ENCODE assay signal across 8 cellular contexts in the genomic region with DNA sequence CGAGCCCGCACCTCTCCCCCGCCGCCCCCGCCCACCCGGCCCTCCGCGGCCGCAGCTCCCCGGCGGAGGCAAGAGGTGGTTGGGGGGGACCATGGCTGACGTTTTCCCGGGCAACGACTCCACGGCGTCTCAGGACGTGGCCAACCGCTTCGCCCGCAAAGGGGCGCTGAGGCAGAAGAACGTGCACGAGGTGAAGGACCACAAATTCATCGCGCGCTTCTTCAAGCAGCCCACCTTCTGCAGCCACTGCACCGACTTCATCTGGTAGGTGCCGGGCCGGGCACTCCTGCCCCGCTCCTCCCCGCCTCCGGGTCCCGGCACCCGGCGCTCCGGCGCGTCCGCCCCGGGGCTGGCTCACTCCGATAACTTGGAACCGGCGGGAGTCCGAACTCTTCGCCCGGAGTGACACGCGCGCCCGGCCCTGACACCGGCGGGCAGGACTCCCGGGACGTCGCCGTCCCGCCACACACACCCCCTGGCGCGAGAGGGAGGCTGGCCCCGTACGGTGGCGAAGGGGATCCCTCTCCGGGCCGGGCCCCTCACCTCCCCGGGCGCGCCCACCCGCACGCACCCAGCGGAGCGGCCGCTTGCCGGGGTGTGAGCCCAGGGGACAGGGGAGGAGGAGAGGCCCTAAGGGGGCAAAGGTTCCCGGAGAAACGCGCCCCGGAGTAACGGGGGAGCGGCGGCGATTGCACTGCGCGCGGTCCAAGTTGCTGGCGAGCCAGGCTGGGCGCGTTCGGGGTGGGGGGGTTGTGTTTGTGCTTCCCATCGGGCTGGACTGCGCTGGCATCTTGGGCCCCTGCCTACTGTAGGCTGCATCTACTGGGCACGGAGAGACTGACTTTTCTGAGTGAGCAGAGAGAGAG. TPM values are rescaled to one million over a fixed set of nuclear protein-coding genes. Genes with fewer than 3 reads are reported as not detected.
DNase-seq lines count a peak whose midpoint lies in the region; ATAC-seq, FAIRE-seq and TF ChIP-seq lines count a peak whose summit lies in the region.

No MANE protein-coding gene starts in this region.

- intact Hi-C loops in A673 (cut with micrococcal nuclease; ENCODE audit: unreplicated experiment) (loop anchor here (10.0 kb wide), 1 partner anchor 122 kb away; no protein-coding TSS in a partner anchor), adrenal gland (cut with DNase I) (no loop called here), left cardiac atrium (cut with DNase I) (loop anchor here in 1 of 2 donors (5.0 kb wide), 1 partner anchor 264 kb away; no protein-coding TSS in a partner anchor)

- H3K36me3 ChIP-seq in A673 (ENCODE audit: insufficient read depth, low read length, poor library complexity, severe bottlenecking) (no peaks in the 10 kb centered on the region), adrenal gland (replicated peaks in 1 of 2) (peaks cover 0 to 4% of the 10 kb centered on the region in 2 donors), parathyroid adenoma (ENCODE audit: control insufficient read depth, insufficient read depth, low read length) (no peaks in the 10 kb centered on the region)

- peak in 1 of 2 donors; percentile 58 for TF ChIP-seq POLR2A in adrenal gland (IDR thresholded peaks at IDR 0.05)

- WGBS in adrenal gland, 4 donors: 0 to 2% (median 1%) methylated on average over 6 to 91 of the region's 91 CpGs

- H3K9ac ChIP-seq in parathyroid adenoma: no peak overlapping the region

- H2AFZ ChIP-seq in parathyroid adenoma: peak overlapping the region; percentile 93

- no peak for TF ChIP-seq CTCF in A673 (conservative IDR thresholded peaks at IDR 0.05; ENCODE audit: low read depth, low read length)
- TF ChIP-seq CTCF in adrenal gland (IDR thresholded peaks at IDR 0.05): no peak
- no peak for TF ChIP-seq CTCF in parathyroid adenoma (IDR thresholded peaks at IDR 0.05)

- peak; percentile 68 for DNase-seq in A673 (ENCODE audit: low spot score)
- DNase-seq in adrenal gland: peak; percentile 71 to 83 (median 78)
- DNase-seq in left cardiac atrium: peak; percentile 58
- DNase-seq in urothelium cell line (ENCODE audit: low spot score): peak; percentile 52

- no peaks in the 10 kb centered on the region for H3K79me2 ChIP-seq in parathyroid adenoma

- no peaks in the 10 kb centered on the region for H3K27me3 ChIP-seq in A673 (replicated peaks; ENCODE audit: insufficient read depth, low read depth, low read length, poor library complexity)
- no peaks in the 10 kb centered on the region for H3K27me3 ChIP-seq in adrenal gland
- no peaks in the 10 kb centered on the region for H3K27me3 ChIP-seq in parathyroid adenoma (ENCODE audit: control insufficient read depth, insufficient read depth, low read length)

- no peak for FAIRE-seq in urothelium cell line (lab: Jason Lieb, UNC)

- peaks cover 6% of the 10 kb centered on the region for H3K4me1 ChIP-seq in A673 (ENCODE audit: insufficient read depth, low read length, poor library complexity, severe bottlenecking)
- H3K4me1 ChIP-seq in adrenal gland (replicated peaks in 1 of 2): peaks cover 6 to 35% of the 10 kb centered on the region in 2 donors
- no peaks in the 10 kb centered on the region for H3K4me1 ChIP-seq in parathyroid adenoma

- CTCF ChIA-PET in A673 (lab: Charles Lee): interaction anchor here (1.1 kb wide), 1 partner anchor 13 kb away, joined by 3 read pairs; no protein-coding TSS in a partner anchor

- POLR2A ChIA-PET in A673 (lab: Charles Lee; ENCODE audit: low non-redundant PET): no interaction called here

- H3K4me2 ChIP-seq in parathyroid adenoma (ENCODE audit: low read length): peak overlapping the region; percentile 86

- H3K27ac ChIP-seq in A673 (ENCODE audit: low read depth, low read length, poor library complexity, severe bottlenecking): no peak overlapping the region
- peak overlapping the region; percentile 21 to 92 (median 64) for H3K27ac ChIP-seq in adrenal gland
- no peak overlapping the region for H3K27ac ChIP-seq in parathyroid adenoma

- H3K9me3 ChIP-seq in A673 (ENCODE audit: low read depth, low read length, poor library complexity, severe bottlenecking): no peaks in the 10 kb centered on the region
- no peaks in the 10 kb centered on the region for H3K9me3 ChIP-seq in adrenal gland (replicated peaks in 1 of 3)
- H3K9me3 ChIP-seq in parathyroid adenoma (ENCODE audit: control insufficient read depth, low read length): no peaks in the 10 kb centered on the region

- BruUV-seq in A673 (replicated peaks; lab: Mats Ljungman, UMichigan): no TSS peak

- peak; percentile 23 for ATAC-seq in GM18868 (IDR thresholded peaks at IDR 0.05; ENCODE audit: unreplicated experiment)
- peak; percentile 34 for ATAC-seq in HG03439 (IDR thresholded peaks at IDR 0.05; ENCODE audit: unreplicated experiment)
- peak; percentile 65 for ATAC-seq in SK-N-SH treated with all-trans-retinoic acid at 6 μM for 48 hours
- peak; percentile 69 to 72 for ATAC-seq in left cardiac atrium

- H3K4me3 ChIP-seq in A673 (ENCODE audit: low read depth, low read length, poor library complexity, severe bottlenecking) (peak overlapping the region; percentile 74), adrenal gland (peak overlapping the region; percentile 47 to 94 (median 67)), parathyroid adenoma (ENCODE audit: low read depth, low read length) (peak overlapping the region; percentile 60)

TF ChIP-seq in SK-N-SH treated with all-trans-retinoic acid at 6 μM for 48 hours, 23 proteins besides CTCF, POLR2A, EP300 and RAD21:
- no peak for TF ChIP-seq ZNF8 (CRISPR knock-in tag; IDR thresholded peaks at IDR 0.05)
- TF ChIP-seq SNAI2 (CRISPR knock-in tag; IDR thresholded peaks at IDR 0.05): 0 out of 2 replicates have a peak, but pooled peaks have one; percentile 16
- TF ChIP-seq ARNTL (CRISPR knock-in tag; IDR thresholded peaks at IDR 0.05; ENCODE audit: borderline replicate concordance, low read depth): no peak

RNA-seq across cellular contexts. Expression of gene PRKCA, which starts 0.6 kb away (rescaled TPM):
- total RNA-seq in A673 (2021) (15.7 and 16.3 TPM in 2 replicates), adrenal gland (100 to 1,000 TPM in 3 of 8 donors, 10 to 100 TPM in 5; 80.2 to 202 (median 88.6) TPM), left cardiac atrium (1 to 10 TPM; 6.4 to 7.7 TPM)
- 10 to 100 TPM; 15.1 to 46.4 (median 19.6) TPM for polyA plus RNA-seq in adrenal gland

Comparison
In these comparisons a context has a peak if more than half of its experiments do, and no peak if none do; other contexts are left out.
1. H3K27ac ChIP-seq: peak in adrenal gland (5 of 5); none in A673 (single experiment) and parathyroid adenoma (single experiment).
2. Peak in every context shown above with its lines, with median percentiles within 50 percentile points of each other: DNase-seq, H3K4me3 ChIP-seq and ATAC-seq.